Comparison of ENCODE assay signal across 8 cellular contexts in genomic region chr10:52488606-52489485, GRCh38.
DNase-seq lines count a peak whose midpoint lies in the region; ATAC-seq and TF ChIP-seq lines count a peak whose summit lies in the region.

No MANE protein-coding gene starts in this region.

- TF ChIP-seq CTCF in astrocyte of the cerebellum (IDR thresholded peaks at IDR 0.05; ENCODE audit: low read depth, low read length, missing control alignments): peak; percentile 37

- DNase-seq in CD1c-positive myeloid dendritic cell (ENCODE audit: extremely low spot score) (peak; percentile 51), astrocyte of the cerebellum (ENCODE audit: low read depth) (peak; percentile 43), left lobe of liver (ENCODE audit: low spot score) (no peak), NCI-H1694 (lab: John Stamatoyannopoulos, UW) (no peak), NOMO-1 (lab: John Stamatoyannopoulos, UW; ENCODE audit: unreplicated experiment in 2 of 2) (no peak)
- DNase-seq in stimulated activated CD4-positive, alpha-beta T cell treated with anti-CD3 and anti-CD28 coated beads, Interleukin-4, amount 100 ng/mL, for 4 hours: no peak
- DNase-seq in activated CD8-positive, alpha-beta memory T cell treated with anti-CD3 and anti-CD28 coated beads for 24 hours: no peak

- in situ Hi-C loops in astrocyte of the cerebellum (cut with HindIII; ENCODE audit: low sequenced_read_pairs): no loop called here

- H3K4me3 ChIP-seq in astrocyte of the cerebellum (ENCODE audit: low read depth, low read length): no peak overlapping the region

- ATAC-seq in HG03354 (IDR thresholded peaks at IDR 0.05; ENCODE audit: poor library complexity, severe bottlenecking, unreplicated experiment) (peak; percentile 70), left lobe of liver (peak; percentile 45)

Comparison
In these comparisons a context has a peak if more than half of its experiments do, and no peak if none do; other contexts are left out.
1. DNase-seq: peak in CD1c-positive myeloid dendritic cell (single experiment) and astrocyte of the cerebellum (single experiment); none in left lobe of liver (single experiment), stimulated activated CD4-positive, alpha-beta T cell treated with anti-CD3 and anti-CD28 coated beads, Interleukin-4, amount 100 ng/mL, for 4 hours (0 of 2), activated CD8-positive, alpha-beta memory T cell treated with anti-CD3 and anti-CD28 coated beads for 24 hours (single experiment), NCI-H1694 (single experiment) and NOMO-1 (0 of 2).